17 cellular contexts compared by ENCODE assay signal in the genomic region with DNA sequence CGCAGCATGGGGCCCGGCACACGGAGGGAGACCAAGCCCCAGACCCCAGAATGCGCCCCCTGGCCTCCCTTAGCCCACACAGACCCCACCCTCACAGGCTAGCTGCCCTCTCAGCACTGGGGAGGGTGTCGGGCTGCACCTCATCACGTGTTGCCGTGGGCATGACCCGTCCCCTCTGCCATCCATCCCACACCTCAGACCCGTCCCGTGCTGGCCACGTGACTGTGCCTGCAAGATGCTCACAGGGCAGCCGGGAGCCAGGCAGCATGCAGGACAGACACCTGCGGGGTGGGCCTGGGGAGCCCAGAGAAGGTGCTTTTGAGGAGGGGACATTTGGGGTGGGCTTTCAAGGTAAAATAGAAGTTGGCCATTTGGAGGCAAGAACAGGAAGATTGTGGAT. TPM values are rescaled to one million over a fixed set of nuclear protein-coding genes. Genes with fewer than 3 reads are reported as not detected.
DNase-seq lines count a peak whose midpoint lies in the region; ATAC-seq, FAIRE-seq and TF ChIP-seq lines count a peak whose summit lies in the region.
"Had no signal": no experiment of that assay in that cellular context is flagged by ENCODE, and none has a peak within 500 bp of the region (broad histone marks: within the 10 kb centered on the region; RNA-seq: fewer than 3 reads in every experiment).

No MANE protein-coding gene starts in this region.

- H3K4me1 ChIP-seq in right atrium auricular region, result no peaks in the 10 kb centered on the region
- no peaks in the 10 kb centered on the region for H3K4me1 ChIP-seq in heart left ventricle
- H3K4me1 ChIP-seq in neuronal stem cell (ENCODE audit: control insufficient read depth in 2 of 2, insufficient read depth in 1 of 2, low read depth in 1 of 2, low read length in 2 of 2), result peaks cover 6 to 13% of the 10 kb centered on the region in 2 donors
- no peaks in the 10 kb centered on the region for H3K4me1 ChIP-seq in upper lobe of right lung

- ATAC-seq in Right ventricle myocardium inferior, result no peak
- ATAC-seq in heart left ventricle, result no peak
- no peak for ATAC-seq in upper lobe of right lung
- ATAC-seq: left lobe of liver had no signal

- peak overlapping the region; percentile 38 for H2BK15ac ChIP-seq in neuronal stem cell (ENCODE audit: low read length)

- peak overlapping the region; percentile 64 for H3K9ac ChIP-seq in neuronal stem cell (ENCODE audit: low read depth, low read length, poor library complexity)

- no peak for TF ChIP-seq CTCF in right atrium auricular region (IDR thresholded peaks at IDR 0.05)
- no peak for TF ChIP-seq CTCF in heart left ventricle (IDR thresholded peaks at IDR 0.05)
- no peak for TF ChIP-seq CTCF in upper lobe of right lung (IDR thresholded peaks at IDR 0.05)

- no peak overlapping the region for H3K23ac ChIP-seq in neuronal stem cell (ENCODE audit: low read depth, low read length, poor library complexity)

- POLR2A ChIA-PET in HEK293T (lab: Yijun Ruan, JAX), result no interaction called here

- no peak overlapping the region for H2AFZ ChIP-seq in neuronal stem cell (ENCODE audit: low read length)

- peak overlapping the region; percentile 93 for H2BK5ac ChIP-seq in neuronal stem cell (ENCODE audit: low read length)

- no peaks in the 10 kb centered on the region for H3K36me3 ChIP-seq in right atrium auricular region
- H3K36me3 ChIP-seq in heart left ventricle, result peaks cover 0 to 5% (median 0%) of the 10 kb centered on the region in 9 donors
- no peaks in the 10 kb centered on the region for H3K36me3 ChIP-seq in neuronal stem cell (replicated peaks in 1 of 2; ENCODE audit: control insufficient read depth in 2 of 2, insufficient read depth in 2 of 2, low read length in 2 of 2)
- no peaks in the 10 kb centered on the region for H3K36me3 ChIP-seq in upper lobe of right lung

- H3K14ac ChIP-seq in neuronal stem cell (ENCODE audit: low read length), result peak overlapping the region; percentile 94

- H3K4ac ChIP-seq in neuronal stem cell (ENCODE audit: low read length), result no peak overlapping the region

- CTCF ChIA-PET in HEK293T (lab: Yijun Ruan, JAX), result no interaction called here

- no peak overlapping the region for H4K8ac ChIP-seq in neuronal stem cell (ENCODE audit: low read depth, low read length)

- intact Hi-C loops in Right ventricle myocardium inferior (cut with DNase I), result no loop called here
- intact Hi-C loops in heart left ventricle (cut with DNase I), result no loop called here
- intact Hi-C loops in upper lobe of right lung (cut with DNase I), result no loop called here

- H2BK12ac ChIP-seq in neuronal stem cell (ENCODE audit: low read length), result peak overlapping the region; percentile 82

- H3K9me3 ChIP-seq in right atrium auricular region (no peaks in the 10 kb centered on the region), heart left ventricle (no peaks in the 10 kb centered on the region), neuronal stem cell (replicated peaks in 1 of 2; ENCODE audit: control insufficient read depth in 2 of 2, insufficient read depth in 1 of 2, low read depth in 1 of 2, low read length in 2 of 2) (no peaks in the 10 kb centered on the region), upper lobe of right lung (no peaks in the 10 kb centered on the region)
- H3K9me3 ChIP-seq: mucosa of descending colon had no signal

- H3K27ac ChIP-seq in right atrium auricular region (no peak overlapping the region), heart left ventricle (no peak overlapping the region), neuronal stem cell (replicated peaks; ENCODE audit: low read length) (no peak overlapping the region), upper lobe of right lung (no peak overlapping the region)

- WGBS in heart left ventricle, 4 donors, result 91 to 98% (median 96%) methylated on average over 10 to 13 of the region's 13 CpGs
- no CpG with 5 or more reads among the region's 13 CpGs for WGBS in neuronal stem cell (ENCODE audit: extremely low coverage in 2 of 2, insufficient read length in 2 of 2, insufficient replicate concordance in 1 of 2), 2 donors

- no peak for FAIRE-seq in RCC 7860 (lab: Jason Lieb, UNC)
- FAIRE-seq: GM19239 had no signal

- peak; percentile 34 for DNase-seq in Right ventricle myocardium inferior (ENCODE audit: missing footprints)
- no peak for DNase-seq in right atrium auricular region (ENCODE audit: low spot score)
- peak in 3 of 5 donors; percentile 3 to 51 (median 9) for DNase-seq in heart left ventricle
- no peak for DNase-seq in neuronal stem cell (ENCODE audit: low spot score)
- peak; percentile 55 for DNase-seq in upper lobe of right lung
- no peak for DNase-seq in HEK293T (ENCODE audit: extremely low spot score)
- DNase-seq in RCC 7860 (ENCODE audit: low spot score), result no peak
- no peak for DNase-seq in NCI-H2171 treated with DMSO at 0.1 percent for 48 hours (lab: John Stamatoyannopoulos, UW)
- DNase-seq: activated CD4-positive, alpha-beta T cell treated with anti-CD3 and anti-CD28 coated beads for 4 hours; amniotic stem cell; C1 segment of cervical spinal cord; NCI-H1048; NCI-H1930; retina had no signal

- peak overlapping the region; percentile 93 for H2AK5ac ChIP-seq in neuronal stem cell (ENCODE audit: low read depth, low read length)

- no peak overlapping the region for H3K4me2 ChIP-seq in neuronal stem cell (ENCODE audit: insufficient read depth, low read length, poor library complexity, severe bottlenecking)

- H4K91ac ChIP-seq in neuronal stem cell (ENCODE audit: low read depth, low read length, poor library complexity), result no peak overlapping the region

- no peaks in the 10 kb centered on the region for H3K79me1 ChIP-seq in neuronal stem cell (ENCODE audit: low read depth, low read length)

- H3K4me3 ChIP-seq in right atrium auricular region (no peak overlapping the region), heart left ventricle (no peak overlapping the region), neuronal stem cell (ENCODE audit: low read length in 2 of 2) (peak overlapping the region in 1 of 2 donors; percentile 8), upper lobe of right lung (no peak overlapping the region)
- H3K4me3 ChIP-seq: mucosa of descending colon had no signal

- TF ChIP-seq POLR2A in heart left ventricle (IDR thresholded peaks at IDR 0.05), result no peak

- H3K27me3 ChIP-seq in right atrium auricular region (no peaks in the 10 kb centered on the region), heart left ventricle (no peaks in the 10 kb centered on the region), neuronal stem cell (ENCODE audit: control insufficient read depth in 3 of 3, insufficient read depth in 3 of 3, low read depth in 1 of 3, low read length in 3 of 3) (no peaks in the 10 kb centered on the region), upper lobe of right lung (no peaks in the 10 kb centered on the region)

- H3K18ac ChIP-seq in neuronal stem cell (ENCODE audit: low read length), result peak overlapping the region; percentile 89

- H2BK120ac ChIP-seq in neuronal stem cell (ENCODE audit: low read depth, low read length), result no peak overlapping the region

TF ChIP-seq in HEK293T, 16 proteins besides CTCF, POLR2A, EP300 and RAD21:
- no peak for TF ChIP-seq LEF1 (IDR thresholded peaks at IDR 0.05; ENCODE audit: borderline replicate concordance)
- TF ChIP-seq ARNT (IDR thresholded peaks at IDR 0.05), result no peak
- no peak for TF ChIP-seq ZNF384 (IDR thresholded peaks at IDR 0.05)
- TF ChIP-seq SP1 (IDR thresholded peaks at IDR 0.05), result no peak
- TF ChIP-seq HDGF (IDR thresholded peaks at IDR 0.05; ENCODE audit: borderline replicate concordance), result no peak
- TF ChIP-seq CTBP1 (IDR thresholded peaks at IDR 0.05; ENCODE audit: borderline replicate concordance), result no peak
- no peak for TF ChIP-seq ELF4 (IDR thresholded peaks at IDR 0.05)
- TF ChIP-seq FOXM1 (IDR thresholded peaks at IDR 0.05; ENCODE audit: borderline replicate concordance), result no peak
- TF ChIP-seq FOXK2 (IDR thresholded peaks at IDR 0.05), result no peak
- TF ChIP-seq FOXA1 (IDR thresholded peaks at IDR 0.05), result no peak
- TF ChIP-seq TARDBP (IDR thresholded peaks at IDR 0.05), result no peak
- no peak for TF ChIP-seq BHLHE40 (IDR thresholded peaks at IDR 0.05; ENCODE audit: borderline replicate concordance)
- TF ChIP-seq NFRKB (IDR thresholded peaks at IDR 0.05), result no peak
- TF ChIP-seq SUZ12 (IDR thresholded peaks at IDR 0.05), result no peak
- TF ChIP-seq, protein P1, sequence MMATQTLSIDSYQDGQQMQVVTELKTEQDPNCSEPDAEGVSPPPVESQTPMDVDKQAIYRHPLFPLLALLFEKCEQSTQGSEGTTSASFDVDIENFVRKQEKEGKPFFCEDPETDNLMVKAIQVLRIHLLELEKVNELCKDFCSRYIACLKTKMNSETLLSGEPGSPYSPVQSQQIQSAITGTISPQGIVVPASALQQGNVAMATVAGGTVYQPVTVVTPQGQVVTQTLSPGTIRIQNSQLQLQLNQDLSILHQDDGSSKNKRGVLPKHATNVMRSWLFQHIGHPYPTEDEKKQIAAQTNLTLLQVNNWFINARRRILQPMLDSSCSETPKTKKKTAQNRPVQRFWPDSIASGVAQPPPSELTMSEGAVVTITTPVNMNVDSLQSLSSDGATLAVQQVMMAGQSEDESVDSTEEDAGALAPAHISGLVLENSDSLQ (IDR thresholded peaks at IDR 0.05), result no peak
- TF ChIP-seq L3MBTL2 (conservative IDR thresholded peaks at IDR 0.05), result no peak

RNA-seq across cellular contexts. Expression of a gene that starts 4.8 kb away (rescaled TPM):
- total RNA-seq in Right ventricle myocardium inferior (0.51 TPM), right atrium auricular region (not detected), heart left ventricle (under 1 TPM in 7 of 9 donors, not detected in 2; 0.30 to 0.93 (median 0.45) TPM), upper lobe of right lung (1.0 TPM)
- under 1 TPM; 0.33 to 0.34 TPM for polyA plus RNA-seq in heart left ventricle
- polyA plus RNA-seq in neuronal stem cell (2013, experiment 1 of 2), result 0.13 TPM
- 0.12 TPM for polyA plus RNA-seq in neuronal stem cell (2013, experiment 2 of 2)

RNA-seq across cellular contexts. Expression of a gene that starts 39.0 kb away (rescaled TPM):
- total RNA-seq in Right ventricle myocardium inferior, result 21.0 TPM
- 1 to 10 TPM; 7.0 to 9.9 TPM for total RNA-seq in right atrium auricular region
- 10 to 100 TPM in 8 of 9 donors, 1 to 10 TPM in 1; 8.4 to 18.4 (median 14.6) TPM for total RNA-seq in heart left ventricle
- 10 to 100 TPM; 11.7 to 12.7 TPM for polyA plus RNA-seq in heart left ventricle
- 26.5 TPM for polyA plus RNA-seq in neuronal stem cell (2013, experiment 1 of 2)
- polyA plus RNA-seq in neuronal stem cell (2013, experiment 2 of 2), result 27.6 TPM
- total RNA-seq in upper lobe of right lung, result 58.2 TPM

Comparison
In these comparisons a context has a peak if more than half of its experiments do, and no peak if none do; other contexts are left out.
1. DNase-seq: peak in Right ventricle myocardium inferior (single experiment), heart left ventricle (3 of 5) and upper lobe of right lung (single experiment); none in right atrium auricular region (single experiment), neuronal stem cell (single experiment), HEK293T (single experiment), RCC 7860 (single experiment) and NCI-H2171 treated with DMSO at 0.1 percent for 48 hours (single experiment).